ENCODE assay signal across 18 cellular contexts in the genomic region with DNA sequence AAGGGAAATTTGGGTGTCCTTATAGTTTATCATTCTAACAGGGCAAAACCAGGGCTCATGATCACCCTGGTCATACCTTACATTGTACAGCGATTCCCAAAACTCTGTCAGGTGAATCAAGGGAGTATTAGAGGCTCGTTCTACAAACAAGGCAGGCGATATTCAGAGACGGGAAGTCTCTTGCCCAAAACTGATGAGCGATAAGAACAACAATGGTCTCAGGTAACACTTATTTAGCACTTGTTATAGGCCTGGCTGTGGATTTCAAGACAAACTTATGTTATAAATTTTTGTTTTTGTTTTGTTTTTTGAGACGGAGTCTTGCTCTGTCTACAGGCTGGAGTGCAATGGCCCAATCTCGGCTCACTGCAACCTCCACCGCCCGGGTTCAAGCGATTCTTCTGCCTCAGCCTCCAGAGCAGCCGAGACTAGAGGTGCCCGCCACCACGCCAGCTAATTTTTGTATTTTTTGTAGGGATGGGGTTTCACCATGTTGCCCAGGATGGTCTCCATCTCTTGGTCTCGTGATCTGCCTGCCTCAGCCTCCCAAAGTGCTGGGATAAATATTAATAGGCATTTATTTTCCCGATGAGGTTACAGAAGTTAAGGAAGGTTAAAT. TPM values are rescaled to one million over a fixed set of nuclear protein-coding genes. Genes with fewer than 3 reads are reported as not detected.
DNase-seq lines count a peak whose midpoint lies in the region; ATAC-seq and TF ChIP-seq lines count a peak whose summit lies in the region.
"Had no signal": no experiment of that assay in that cellular context is flagged by ENCODE, and none has a peak within 500 bp of the region (broad histone marks: within the 10 kb centered on the region; RNA-seq: fewer than 3 reads in every experiment).

No MANE protein-coding gene starts in this region.

- no peak for TF ChIP-seq RAD21 in HCT116 (IDR thresholded peaks at IDR 0.05; ENCODE audit: low read depth)

- H3K79me2 ChIP-seq in HCT116 (ENCODE audit: insufficient read depth, low read length) = no peaks in the 10 kb centered on the region

- BruUV-seq in HCT116 (replicated peaks; lab: Mats Ljungman, UMichigan) (no TSS peak), Panc1 (replicated peaks; lab: Mats Ljungman, UMichigan) (no TSS peak)

- no peak overlapping the region for H3K4me3 ChIP-seq in HCT116 (replicated peaks in 1 of 2; ENCODE audit: low read depth in 1 of 2, low read length in 2 of 2)
- H3K4me3 ChIP-seq in Panc1 (ENCODE audit: low read depth in 2 of 2, low read length in 2 of 2) = peak overlapping the region in 1 of 2 experiments; percentile 6; a peak in 1 of 4 replicates
- H3K4me3 ChIP-seq in endodermal cell (ENCODE audit: low read length) = no peak overlapping the region
- H3K4me3 ChIP-seq: GM23338 had no signal

- peaks cover 2% of the 10 kb centered on the region for H3K9me3 Mint-ChIP-seq in endodermal cell
- no peaks in the 10 kb centered on the region for H3K9me3 Mint-ChIP-seq in activated T-helper 17 cell treated with anti-CD3 and anti-CD28 coated beads, Interleukin-2, amount 50 U/mL, for 72 hours
- H3K9me3 Mint-ChIP-seq: CD4-positive, alpha-beta memory T cell; GM23338; H9; HFFc6 had no signal

- no peaks in the 10 kb centered on the region for H3K9me2 ChIP-seq in HCT116 (ENCODE audit: insufficient read depth)

- POLR2A ChIA-PET in HCT116 (lab: Charles Lee) (no interaction called here), Panc1 (lab: Charles Lee) (no interaction called here)

- H2AFZ ChIP-seq in HCT116 (ENCODE audit: low read depth, low read length, poor library complexity, severe bottlenecking) = peak overlapping the region; percentile 67
- H2AFZ ChIP-seq: GM23338 had no signal

- WGBS in endodermal cell (ENCODE audit: insufficient coverage in 1 of 2, insufficient read length in 1 of 2), 2 experiments = 91 to 99% methylated on average over 7 to 15 of the region's 15 CpGs

- intact Hi-C loops in HCT116 (cut with micrococcal nuclease) (no loop called here), Panc1 (cut with micrococcal nuclease; ENCODE audit: unreplicated experiment) (no loop called here)

- H3K27ac ChIP-seq in HCT116 (ENCODE audit: low read depth, low read length) = no peak overlapping the region
- H3K27ac ChIP-seq in Panc1 (ENCODE audit: low read length) = peak overlapping the region; percentile 69
- H3K27ac ChIP-seq in endodermal cell (ENCODE audit: low read depth, low read length) = no peak overlapping the region

- in situ Hi-C loops in Panc1 (cut with HindIII; ENCODE audit: low pct_unique_long_range_greater_than_20kb, low sequenced_read_pairs) = no loop called here

- H3K27ac Mint-ChIP-seq in endodermal cell = no peak overlapping the region
- H3K27ac Mint-ChIP-seq in activated T-helper 17 cell treated with anti-CD3 and anti-CD28 coated beads, Interleukin-2, amount 50 U/mL, for 72 hours = no peak overlapping the region
- H3K27ac Mint-ChIP-seq: CD4-positive, alpha-beta memory T cell; GM23338; H9; HFFc6 had no signal

- H3K9me3 ChIP-seq in HCT116 (ENCODE audit: control insufficient read depth in 1 of 2, insufficient read depth in 1 of 2, low read depth in 1 of 2, low read length in 2 of 2) (no peaks in the 10 kb centered on the region), Panc1 (ENCODE audit: control insufficient read depth, insufficient read depth, low read depth, low read length) (no peaks in the 10 kb centered on the region), endodermal cell (ENCODE audit: control insufficient read depth, low read length) (no peaks in the 10 kb centered on the region)

- ATAC-seq in HCT116 (no peak), Panc1 (no peak)
- ATAC-seq in activated T-helper 17 cell treated with anti-CD3 and anti-CD28 coated beads, Interleukin-2, amount 50 U/mL, for 72 hours (replicated peaks) = no peak
- ATAC-seq: GM23338 had no signal

- peaks cover 8 to 23% of the 10 kb centered on the region in 2 experiments for H3K4me1 ChIP-seq in HCT116 (ENCODE audit: control insufficient read depth in 1 of 2, insufficient read depth in 2 of 2, low read length in 2 of 2)
- peaks cover 40% of the 10 kb centered on the region for H3K4me1 ChIP-seq in Panc1 (ENCODE audit: control insufficient read depth, insufficient read depth, low read length)
- no peaks in the 10 kb centered on the region for H3K4me1 ChIP-seq in endodermal cell (ENCODE audit: control insufficient read depth, insufficient read depth, low read length)

- H3K36me3 ChIP-seq in HCT116 (ENCODE audit: control insufficient read depth in 1 of 2, insufficient read depth in 2 of 2, low read length in 2 of 2) (no peaks in the 10 kb centered on the region), Panc1 (ENCODE audit: control insufficient read depth, insufficient read depth, low read length) (no peaks in the 10 kb centered on the region), endodermal cell (ENCODE audit: control insufficient read depth, insufficient read depth, low read length) (no peaks in the 10 kb centered on the region)

- peaks cover 11% of the 10 kb centered on the region for H3K4me1 Mint-ChIP-seq in endodermal cell
- H3K4me1 Mint-ChIP-seq in activated T-helper 17 cell treated with anti-CD3 and anti-CD28 coated beads, Interleukin-2, amount 50 U/mL, for 72 hours = no peaks in the 10 kb centered on the region
- H3K4me1 Mint-ChIP-seq: CD4-positive, alpha-beta memory T cell; GM23338 had no signal

- H3K4me3 Mint-ChIP-seq in endodermal cell = no peak overlapping the region
- no peak overlapping the region for H3K4me3 Mint-ChIP-seq in activated T-helper 17 cell treated with anti-CD3 and anti-CD28 coated beads, Interleukin-2, amount 50 U/mL, for 72 hours
- H3K4me3 Mint-ChIP-seq: CD4-positive, alpha-beta memory T cell; GM23338; H9; HFFc6 had no signal

- H4K20me1 ChIP-seq in HCT116 (ENCODE audit: insufficient read depth) = no peaks in the 10 kb centered on the region

- H3K4me2 ChIP-seq in HCT116 (ENCODE audit: low read length) = no peak overlapping the region
- H3K4me2 ChIP-seq: GM23338 had no signal

- TF ChIP-seq POLR2A in HCT116 (IDR thresholded peaks at IDR 0.05; ENCODE audit: borderline replicate concordance, extremely low read depth, insufficient read depth, insufficient read length) = no peak

- H3K9ac ChIP-seq in HCT116 (ENCODE audit: low read length) (no peak overlapping the region), endodermal cell (ENCODE audit: extremely low read depth, low read length, poor library complexity, severe bottlenecking) (no peak overlapping the region)

- no peaks in the 10 kb centered on the region for H3K36me3 Mint-ChIP-seq in endodermal cell (ENCODE audit: low read depth)
- H3K36me3 Mint-ChIP-seq in activated T-helper 17 cell treated with anti-CD3 and anti-CD28 coated beads, Interleukin-2, amount 50 U/mL, for 72 hours (ENCODE audit: low read depth) = no peaks in the 10 kb centered on the region
- H3K36me3 Mint-ChIP-seq: CD4-positive, alpha-beta memory T cell had no signal

- no peaks in the 10 kb centered on the region for H3K27me3 Mint-ChIP-seq in endodermal cell (ENCODE audit: insufficient read depth)
- peaks cover 14% of the 10 kb centered on the region for H3K27me3 Mint-ChIP-seq in activated T-helper 17 cell treated with anti-CD3 and anti-CD28 coated beads, Interleukin-2, amount 50 U/mL, for 72 hours

- CTCF ChIA-PET in HCT116 (lab: Charles Lee) = no interaction called here
- CTCF ChIA-PET in Panc1 (lab: Charles Lee) = no interaction called here

- H3K27me3 ChIP-seq in HCT116 (ENCODE audit: insufficient read depth, low read length) = no peaks in the 10 kb centered on the region
- H3K27me3 ChIP-seq in Panc1 (ENCODE audit: control insufficient read depth, insufficient read depth, low read length) = no peaks in the 10 kb centered on the region
- H3K27me3 ChIP-seq in endodermal cell (ENCODE audit: control insufficient read depth, insufficient read depth, low read length, poor library complexity, severe bottlenecking) = no peaks in the 10 kb centered on the region

- DNase-seq in HCT116 (ENCODE audit: low read depth, low spot score) (no peak), Panc1 (ENCODE audit: low read depth, low spot score) (no peak), endodermal cell (peak; percentile 28), HUDEP-2 (lab: John Stamatoyannopoulos, UW; ENCODE audit: unreplicated experiment in 76 of 76) (no peak), NCI-H1417 (lab: John Stamatoyannopoulos, UW) (no peak)
- DNase-seq: C1 segment of cervical spinal cord; Calu3; CD4-positive, alpha-beta memory T cell; COR-L47; DMS53; DMS79 treated with DMSO at 0.1 percent for 48 hours; H9; HFFc6 had no signal

- TF ChIP-seq CTCF in HCT116 (IDR thresholded peaks at IDR 0.05 in 2 of 3, conservative IDR thresholded peaks at IDR 0.05 in 1 of 3; ENCODE audit: borderline replicate concordance in 1 of 3, insufficient read depth in 1 of 3, low read depth in 2 of 3, low read length in 2 of 3) (no peak), Panc1 (IDR thresholded peaks at IDR 0.05) (no peak), endodermal cell (conservative IDR thresholded peaks at IDR 0.05) (no peak)

- RAD21 ChIA-PET in HCT116 (lab: Charles Lee; ENCODE audit: low non-redundant PET in 1 of 2, low total read pairs in 2 of 2, uncharacterized antibody in 2 of 2, unreplicated experiment in 2 of 2) = no interaction called here

TF ChIP-seq in HCT116, 20 proteins besides CTCF, POLR2A, EP300 and RAD21:
- TF ChIP-seq FOSL1 (IDR thresholded peaks at IDR 0.05; ENCODE audit: low read depth) = no peak
- TF ChIP-seq TCF7L2 (IDR thresholded peaks at IDR 0.05; ENCODE audit: borderline replicate concordance, extremely low read depth, insufficient read depth, insufficient read length) = no peak
- TF ChIP-seq EZH2phosphoT487 (IDR thresholded peaks at IDR 0.05; ENCODE audit: borderline replicate concordance) = no peak
- TF ChIP-seq ELF1 (IDR thresholded peaks at IDR 0.05; ENCODE audit: borderline replicate concordance, low read depth) = no peak
- TF ChIP-seq EGR1 (IDR thresholded peaks at IDR 0.05; ENCODE audit: low read depth) = no peak
- no peak for TF ChIP-seq SIN3A (IDR thresholded peaks at IDR 0.05; ENCODE audit: low read depth)
- TF ChIP-seq, protein P1, sequence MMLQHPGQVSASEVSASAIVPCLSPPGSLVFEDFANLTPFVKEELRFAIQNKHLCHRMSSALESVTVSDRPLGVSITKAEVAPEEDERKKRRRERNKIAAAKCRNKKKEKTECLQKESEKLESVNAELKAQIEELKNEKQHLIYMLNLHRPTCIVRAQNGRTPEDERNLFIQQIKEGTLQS (IDR thresholded peaks at IDR 0.05) = no peak
- no peak for TF ChIP-seq SRF (IDR thresholded peaks at IDR 0.05; ENCODE audit: low read depth)
- TF ChIP-seq EZH2 (IDR thresholded peaks at IDR 0.05) = no peak
- TF ChIP-seq SP1 (IDR thresholded peaks at IDR 0.05; ENCODE audit: low read depth) = no peak
- no peak for TF ChIP-seq ZFX (IDR thresholded peaks at IDR 0.05)

RNA-seq across cellular contexts. Expression of a gene that starts 12.8 kb away (rescaled TPM):
- total RNA-seq in HCT116 (2021; ENCODE audit: unreplicated experiment) (not detected), Panc1 (2021; ENCODE audit: unreplicated experiment) (0.54 TPM), endodermal cell (1 to 10 TPM in 1 of 2 donors, not detected in 1; 1.5 TPM)
- polyA plus RNA-seq in HCT116 (2012) = not detected in 2 replicates
- polyA plus RNA-seq in Panc1 (2012; ENCODE audit: insufficient read length) = 0.23 TPM
- polyA plus RNA-seq in endodermal cell (2013, experiment 1 of 2) = not detected
- 0.29 TPM for polyA plus RNA-seq in endodermal cell (2013, experiment 2 of 2)
- total RNA-seq in activated T-helper 17 cell treated with anti-CD3 and anti-CD28 coated beads, Interleukin-2, amount 50 U/mL, for 72 hours = not detected
- total RNA-seq: A172, A673, Calu3, H4, H9 had no signal
- polyA plus RNA-seq: CD4-positive, alpha-beta memory T cell had no signal
